Comparison of ENCODE assay signal across 12 cellular contexts in the genomic region with DNA sequence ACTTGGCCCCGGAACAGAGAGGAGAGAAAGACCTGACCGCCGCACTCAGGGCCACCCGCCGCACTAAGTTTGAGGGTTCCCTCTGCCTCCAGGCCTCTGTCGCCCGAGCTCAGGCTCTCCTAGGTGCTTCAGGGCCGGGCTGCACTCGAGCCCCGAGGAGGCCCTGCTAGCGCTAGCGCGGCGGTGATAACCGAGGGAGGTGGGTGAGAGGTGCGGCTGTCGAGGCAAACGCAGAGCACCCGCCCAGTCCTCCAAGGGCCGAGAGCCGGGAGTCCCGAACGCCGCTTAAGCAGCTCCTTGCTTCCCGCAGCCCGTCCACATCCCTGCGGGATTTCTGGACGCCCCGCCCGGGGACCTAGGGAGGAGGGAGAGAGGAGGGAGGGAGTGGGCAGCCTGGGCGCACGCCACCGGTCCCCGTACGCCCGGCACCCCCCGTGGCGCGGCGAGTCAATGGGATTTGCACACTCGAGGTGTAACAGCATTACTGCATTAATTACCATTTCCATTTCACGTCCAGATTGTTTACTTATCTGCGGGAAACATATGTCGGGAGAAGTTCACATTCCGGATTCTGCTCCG. TPM values are rescaled to one million over a fixed set of nuclear protein-coding genes. Genes with fewer than 3 reads are reported as not detected.
DNase-seq lines count a peak whose midpoint lies in the region; ATAC-seq, FAIRE-seq and TF ChIP-seq lines count a peak whose summit lies in the region.
"Had no signal": no experiment of that assay in that cellular context is flagged by ENCODE, and none has a peak within 500 bp of the region (broad histone marks: within the 10 kb centered on the region; RNA-seq: fewer than 3 reads in every experiment).

No MANE protein-coding gene starts in this region.

- no peak for TF ChIP-seq CTCF in kidney (IDR thresholded peaks at IDR 0.05; ENCODE audit: borderline replicate concordance, extremely low read depth, insufficient read depth)

- H3K36me3 ChIP-seq in kidney (ENCODE audit: control insufficient read depth in 1 of 2, insufficient read depth in 2 of 2, low read length in 2 of 2), result no peaks in the 10 kb centered on the region
- H3K36me3 ChIP-seq: vagina had no signal

- peaks cover 0 to 8% of the 10 kb centered on the region in 2 donors for H3K4me1 ChIP-seq in kidney (ENCODE audit: control insufficient read depth in 1 of 2, insufficient read depth in 1 of 2, low read depth in 1 of 2, low read length in 2 of 2)

- H3K36me3 Mint-ChIP-seq in activated CD4-positive, alpha-beta T cell treated with anti-CD3 and anti-CD28 coated beads for 36 hours (ENCODE audit: low read depth), result no peaks in the 10 kb centered on the region
- peaks cover 0 to 3% of the 10 kb centered on the region in 2 donors for H3K36me3 Mint-ChIP-seq in stimulated activated naive B cell treated with anti-CD40 and anti-IgM and Interleukin-4, amounts not matched to agents 10 μg/mL and 1 μg/mL and 100 μg/mL, for 72 hours

- POLR2A ChIA-PET in activated CD4-positive, alpha-beta T cell treated with anti-CD3 and anti-CD28 coated beads for 36 hours (lab: Charles Lee), result no interaction called here

- H3K9me3 Mint-ChIP-seq in activated CD4-positive, alpha-beta T cell treated with anti-CD3 and anti-CD28 coated beads for 36 hours (ENCODE audit: low read depth), result no peaks in the 10 kb centered on the region
- H3K9me3 Mint-ChIP-seq in stimulated activated naive B cell treated with anti-CD40 and anti-IgM and Interleukin-4, amounts not matched to agents 10 μg/mL and 1 μg/mL and 100 μg/mL, for 72 hours, result no peaks in the 10 kb centered on the region

- H3K9me3 ChIP-seq in kidney (ENCODE audit: control insufficient read depth in 1 of 2, low read length in 2 of 2), result no peaks in the 10 kb centered on the region
- H3K9me3 ChIP-seq: vagina had no signal

- no peak overlapping the region for H3K9ac ChIP-seq in kidney (ENCODE audit: low read length in 2 of 2)

- peaks cover 14% of the 10 kb centered on the region for H3K4me1 Mint-ChIP-seq in activated CD4-positive, alpha-beta T cell treated with anti-CD3 and anti-CD28 coated beads for 36 hours
- peaks cover 9 to 22% of the 10 kb centered on the region in 2 donors for H3K4me1 Mint-ChIP-seq in stimulated activated naive B cell treated with anti-CD40 and anti-IgM and Interleukin-4, amounts not matched to agents 10 μg/mL and 1 μg/mL and 100 μg/mL, for 72 hours

- intact Hi-C loops in activated CD4-positive, alpha-beta T cell treated with anti-CD3 and anti-CD28 coated beads for 36 hours (cut with DNase I, micrococcal nuclease), result loop anchor here in 1 of 2 experiments (1.0 kb wide), 1 partner anchor 9 kb away; no protein-coding TSS in a partner anchor
- intact Hi-C loops in kidney (cut with DNase I), result no loop called here

- peak overlapping the region; percentile 14 to 17 for H3K4me3 ChIP-seq in kidney (ENCODE audit: low read length in 2 of 2)

- H3K27me3 Mint-ChIP-seq in activated CD4-positive, alpha-beta T cell treated with anti-CD3 and anti-CD28 coated beads for 36 hours, result peaks cover 68% of the 10 kb centered on the region
- peaks cover 69 to 83% of the 10 kb centered on the region in 2 donors for H3K27me3 Mint-ChIP-seq in stimulated activated naive B cell treated with anti-CD40 and anti-IgM and Interleukin-4, amounts not matched to agents 10 μg/mL and 1 μg/mL and 100 μg/mL, for 72 hours

- no peak overlapping the region for H3K27ac ChIP-seq in kidney (ENCODE audit: low read depth in 2 of 2, low read length in 2 of 2)
- H3K27ac ChIP-seq: vagina had no signal

- peak; percentile 12 for ATAC-seq in activated CD4-positive, alpha-beta T cell treated with anti-CD3 and anti-CD28 coated beads for 36 hours
- peak; percentile 62 for ATAC-seq in SK-N-SH treated with all-trans-retinoic acid at 6 μM for 48 hours
- ATAC-seq in stimulated activated naive B cell treated with anti-CD40 and anti-IgM and Interleukin-4, amounts not matched to agents 10 μg/mL and 1 μg/mL and 100 μg/mL, for 72 hours (replicated peaks), result no peak
- no peak for ATAC-seq in HG03039 (IDR thresholded peaks at IDR 0.05; ENCODE audit: unreplicated experiment)
- no peak for ATAC-seq in HG02938 (IDR thresholded peaks at IDR 0.05; ENCODE audit: unreplicated experiment)

- CTCF ChIA-PET in activated CD4-positive, alpha-beta T cell treated with anti-CD3 and anti-CD28 coated beads for 36 hours (lab: Charles Lee), result interaction anchor here (0.8 kb wide), 1 partner anchor 175 kb away, joined by 3 read pairs; no protein-coding TSS in a partner anchor

- H3K27ac Mint-ChIP-seq in activated CD4-positive, alpha-beta T cell treated with anti-CD3 and anti-CD28 coated beads for 36 hours, result no peak overlapping the region
- H3K27ac Mint-ChIP-seq in stimulated activated naive B cell treated with anti-CD40 and anti-IgM and Interleukin-4, amounts not matched to agents 10 μg/mL and 1 μg/mL and 100 μg/mL, for 72 hours, result peak overlapping the region; percentile 65

- FAIRE-seq in kidney (lab: Jason Lieb, UNC), result no peak

- no peak overlapping the region for H3K4me3 Mint-ChIP-seq in activated CD4-positive, alpha-beta T cell treated with anti-CD3 and anti-CD28 coated beads for 36 hours
- H3K4me3 Mint-ChIP-seq in stimulated activated naive B cell treated with anti-CD40 and anti-IgM and Interleukin-4, amounts not matched to agents 10 μg/mL and 1 μg/mL and 100 μg/mL, for 72 hours, result no peak overlapping the region

- DNase-seq in activated CD4-positive, alpha-beta T cell treated with anti-CD3 and anti-CD28 coated beads for 36 hours, result peak; percentile 26
- no peak for DNase-seq in activated CD4-positive, alpha-beta T cell treated with anti-CD3 and anti-CD28 coated beads for 4 hours
- DNase-seq in kidney (peak; percentile 60), HK-2 (ENCODE audit: unreplicated experiment) (no peak)
- no peak for DNase-seq in stimulated activated naive B cell treated with anti-CD40 and anti-IgM and Interleukin-4, amounts not matched to agents 10 μg/mL and 1 μg/mL and 100 μg/mL, for 72 hours
- DNase-seq: caudate nucleus had no signal

TF ChIP-seq in SK-N-SH treated with all-trans-retinoic acid at 6 μM for 48 hours, 23 proteins besides CTCF, POLR2A, EP300 and RAD21:
- TF ChIP-seq, protein P1, sequence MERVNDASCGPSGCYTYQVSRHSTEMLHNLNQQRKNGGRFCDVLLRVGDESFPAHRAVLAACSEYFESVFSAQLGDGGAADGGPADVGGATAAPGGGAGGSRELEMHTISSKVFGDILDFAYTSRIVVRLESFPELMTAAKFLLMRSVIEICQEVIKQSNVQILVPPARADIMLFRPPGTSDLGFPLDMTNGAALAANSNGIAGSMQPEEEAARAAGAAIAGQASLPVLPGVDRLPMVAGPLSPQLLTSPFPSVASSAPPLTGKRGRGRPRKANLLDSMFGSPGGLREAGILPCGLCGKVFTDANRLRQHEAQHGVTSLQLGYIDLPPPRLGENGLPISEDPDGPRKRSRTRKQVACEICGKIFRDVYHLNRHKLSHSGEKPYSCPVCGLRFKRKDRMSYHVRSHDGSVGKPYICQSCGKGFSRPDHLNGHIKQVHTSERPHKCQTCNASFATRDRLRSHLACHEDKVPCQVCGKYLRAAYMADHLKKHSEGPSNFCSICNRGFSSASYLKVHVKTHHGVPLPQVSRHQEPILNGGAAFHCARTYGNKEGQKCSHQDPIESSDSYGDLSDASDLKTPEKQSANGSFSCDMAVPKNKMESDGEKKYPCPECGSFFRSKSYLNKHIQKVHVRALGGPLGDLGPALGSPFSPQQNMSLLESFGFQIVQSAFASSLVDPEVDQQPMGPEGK (CRISPR knock-in tag; IDR thresholded peaks at IDR 0.05; ENCODE audit: borderline replicate concordance), result no peak
- no peak for TF ChIP-seq ZNF8 (CRISPR knock-in tag; IDR thresholded peaks at IDR 0.05)
- no peak for TF ChIP-seq TOX (CRISPR knock-in tag; IDR thresholded peaks at IDR 0.05; ENCODE audit: borderline replicate concordance)
- TF ChIP-seq, protein P2, sequence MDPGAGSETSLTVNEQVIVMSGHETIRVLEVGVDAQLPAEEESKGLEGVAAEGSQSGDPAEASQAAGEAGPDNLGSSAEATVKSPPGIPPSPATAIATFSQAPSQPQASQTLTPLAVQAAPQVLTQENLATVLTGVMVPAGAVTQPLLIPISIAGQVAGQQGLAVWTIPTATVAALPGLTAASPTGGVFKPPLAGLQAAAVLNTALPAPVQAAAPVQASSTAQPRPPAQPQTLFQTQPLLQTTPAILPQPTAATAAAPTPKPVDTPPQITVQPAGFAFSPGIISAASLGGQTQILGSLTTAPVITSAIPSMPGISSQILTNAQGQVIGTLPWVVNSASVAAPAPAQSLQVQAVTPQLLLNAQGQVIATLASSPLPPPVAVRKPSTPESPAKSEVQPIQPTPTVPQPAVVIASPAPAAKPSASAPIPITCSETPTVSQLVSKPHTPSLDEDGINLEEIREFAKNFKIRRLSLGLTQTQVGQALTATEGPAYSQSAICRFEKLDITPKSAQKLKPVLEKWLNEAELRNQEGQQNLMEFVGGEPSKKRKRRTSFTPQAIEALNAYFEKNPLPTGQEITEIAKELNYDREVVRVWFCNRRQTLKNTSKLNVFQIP (CRISPR knock-in tag; IDR thresholded peaks at IDR 0.05; ENCODE audit: borderline replicate concordance, low read depth), result no peak
- TF ChIP-seq SNAI2 (CRISPR knock-in tag; IDR thresholded peaks at IDR 0.05), result no peak
- no peak for TF ChIP-seq GLIS3 (CRISPR knock-in tag; IDR thresholded peaks at IDR 0.05)
- no peak for TF ChIP-seq ISL1 (CRISPR knock-in tag; IDR thresholded peaks at IDR 0.05)
- TF ChIP-seq ZFP3 (CRISPR knock-in tag; IDR thresholded peaks at IDR 0.05), result no peak
- TF ChIP-seq BACH2 (CRISPR knock-in tag; IDR thresholded peaks at IDR 0.05; ENCODE audit: borderline replicate concordance), result no peak
- no peak for TF ChIP-seq OSR1 (CRISPR knock-in tag; IDR thresholded peaks at IDR 0.05)

RNA-seq across cellular contexts. Expression of a gene that starts 6.8 kb away (rescaled TPM):
- total RNA-seq in activated CD4-positive, alpha-beta T cell treated with anti-CD3 and anti-CD28 coated beads for 36 hours, result not detected
- total RNA-seq in kidney, result not detected
- polyA plus RNA-seq in kidney (ENCODE audit: insufficient read depth, low read depth, low replicate concordance), result not detected
- total RNA-seq: activated CD8-positive, alpha-beta memory T cell treated with anti-CD3 and anti-CD28 coated beads for 36 hours; glomerular endothelial cell; vagina had no signal

Comparison
In these comparisons a context has a peak if more than half of its experiments do, and no peak if none do; other contexts are left out.
1. DNase-seq: peak in activated CD4-positive, alpha-beta T cell treated with anti-CD3 and anti-CD28 coated beads for 36 hours (single experiment) and kidney (single experiment); none in activated CD4-positive, alpha-beta T cell treated with anti-CD3 and anti-CD28 coated beads for 4 hours (0 of 2), stimulated activated naive B cell treated with anti-CD40 and anti-IgM and Interleukin-4, amounts not matched to agents 10 μg/mL and 1 μg/mL and 100 μg/mL, for 72 hours (single experiment) and HK-2 (single experiment).
2. ATAC-seq: peak in activated CD4-positive, alpha-beta T cell treated with anti-CD3 and anti-CD28 coated beads for 36 hours (single experiment) and SK-N-SH treated with all-trans-retinoic acid at 6 μM for 48 hours (single experiment); none in stimulated activated naive B cell treated with anti-CD40 and anti-IgM and Interleukin-4, amounts not matched to agents 10 μg/mL and 1 μg/mL and 100 μg/mL, for 72 hours (0 of 2), HG03039 (single experiment) and HG02938 (single experiment).